18 cellular contexts compared by ENCODE assay signal in the genomic region with DNA sequence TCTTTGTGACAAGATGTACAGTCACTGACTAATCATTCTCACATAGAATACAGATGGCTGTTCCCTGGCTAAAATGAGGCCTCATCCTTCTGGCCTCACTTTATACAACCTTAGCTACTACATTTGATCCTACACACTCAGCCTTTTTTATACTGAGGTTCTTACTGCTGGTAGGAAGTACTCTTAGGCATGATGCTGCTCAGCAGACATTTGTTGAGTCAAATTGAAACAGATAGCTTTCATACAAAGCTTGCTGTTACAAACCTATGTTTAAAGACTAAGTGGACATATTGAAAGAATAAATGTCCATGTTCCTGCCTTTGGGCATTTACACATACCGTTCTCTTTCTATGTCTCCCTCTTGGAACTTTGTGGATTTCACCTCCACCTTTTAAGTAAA.
A peak's percentile ranks its signal among the peaks of the same experiment; 100 is the strongest.
DNase-seq lines count a peak whose midpoint lies in the region; ATAC-seq and TF ChIP-seq lines count a peak whose summit lies in the region.
"Had no signal": no experiment of that assay in that cellular context is flagged by ENCODE, and none has a peak within 500 bp of the region (broad histone marks: within the 10 kb centered on the region; RNA-seq: fewer than 3 reads in every experiment).

No MANE protein-coding gene starts in this region.

- H3K4me1 ChIP-seq in neural progenitor cell = peaks cover 8% of the 10 kb centered on the region
- no peaks in the 10 kb centered on the region for H3K4me1 ChIP-seq in mesendoderm (ENCODE audit: control insufficient read depth, low read depth, low read length)
- H3K4me1 ChIP-seq: foreskin keratinocyte, left lung had no signal

- H3K27me3 ChIP-seq in neural progenitor cell (no peaks in the 10 kb centered on the region), mesendoderm (ENCODE audit: insufficient read depth, low read length, poor library complexity) (no peaks in the 10 kb centered on the region)
- H3K27me3 ChIP-seq: foreskin keratinocyte, left lung had no signal

- WGBS in mesendoderm (ENCODE audit: extremely low coverage, insufficient coverage, low lambda C conversion rate) = no CpG with 5 or more reads among the region's 1 CpG

- no peak overlapping the region for H3K23ac ChIP-seq in mesendoderm (ENCODE audit: low read length)

- no peaks in the 10 kb centered on the region for H3K27me3 Mint-ChIP-seq in neural progenitor cell (ENCODE audit: insufficient read depth, low read depth)
- H3K27me3 Mint-ChIP-seq: activated CD4-positive, alpha-beta memory T cell treated with anti-CD3 and anti-CD28 coated beads for 36 hours; progenitor cell of endocrine pancreas; stimulated activated naive CD8-positive, alpha-beta T cell treated with anti-CD3 and anti-CD28 coated beads, Interleukin-15, Interleukin-2, amounts not matched to agents 100 ng/mL and 50 ng/mL, for 24 hours had no signal

- no peaks in the 10 kb centered on the region for H3K9me3 Mint-ChIP-seq in neural progenitor cell
- H3K9me3 Mint-ChIP-seq: activated CD4-positive, alpha-beta memory T cell treated with anti-CD3 and anti-CD28 coated beads for 36 hours; stimulated activated naive CD8-positive, alpha-beta T cell treated with anti-CD3 and anti-CD28 coated beads, Interleukin-15, Interleukin-2, amounts not matched to agents 100 ng/mL and 50 ng/mL, for 24 hours had no signal

- no peak overlapping the region for H2BK15ac ChIP-seq in mesendoderm (replicated peaks; ENCODE audit: low read depth)

- H3K4me3 ChIP-seq in neural progenitor cell = no peak overlapping the region
- H3K4me3 ChIP-seq in mesendoderm (ENCODE audit: low read length) = no peak overlapping the region
- H3K4me3 ChIP-seq: left lung had no signal

- H3K36me3 ChIP-seq in neural progenitor cell = no peaks in the 10 kb centered on the region
- H3K36me3 ChIP-seq in mesendoderm (ENCODE audit: control insufficient read depth, insufficient read depth, low read length) = no peaks in the 10 kb centered on the region
- H3K36me3 ChIP-seq: left lung had no signal

- no peaks in the 10 kb centered on the region for H3K9me3 ChIP-seq in neural progenitor cell (ENCODE audit: low read depth)
- H3K9me3 ChIP-seq: left lung had no signal

- no peak overlapping the region for H4K8ac ChIP-seq in mesendoderm (ENCODE audit: low read depth, low read length)

- H3K79me2 ChIP-seq in neural progenitor cell (ENCODE audit: low read depth) (no peaks in the 10 kb centered on the region), mesendoderm (ENCODE audit: control insufficient read depth, insufficient read depth, low read length) (no peaks in the 10 kb centered on the region)

- no peak overlapping the region for H3K18ac ChIP-seq in mesendoderm (ENCODE audit: low read length)

- no peaks in the 10 kb centered on the region for H3K79me1 ChIP-seq in mesendoderm (ENCODE audit: low read length)

- no peak overlapping the region for H4K5ac ChIP-seq in mesendoderm (ENCODE audit: low read length)

- no peak overlapping the region for H3K4ac ChIP-seq in mesendoderm (ENCODE audit: low read depth, low read length)

- H3K4me1 Mint-ChIP-seq in neural progenitor cell = no peaks in the 10 kb centered on the region

- H3K4me2 ChIP-seq in neural progenitor cell (no peak overlapping the region), mesendoderm (ENCODE audit: low read length) (no peak overlapping the region)

- no peak overlapping the region for H2AK5ac ChIP-seq in mesendoderm (ENCODE audit: low read length)

- H3K9ac ChIP-seq in neural progenitor cell (no peak overlapping the region), mesendoderm (ENCODE audit: low read length) (no peak overlapping the region)

- no peak overlapping the region for H3K27ac Mint-ChIP-seq in neural progenitor cell
- H3K27ac Mint-ChIP-seq: activated CD4-positive, alpha-beta memory T cell treated with anti-CD3 and anti-CD28 coated beads for 36 hours; HFFc6; progenitor cell of endocrine pancreas; stimulated activated naive CD8-positive, alpha-beta T cell treated with anti-CD3 and anti-CD28 coated beads, Interleukin-15, Interleukin-2, amounts not matched to agents 100 ng/mL and 50 ng/mL, for 24 hours had no signal

- DNase-seq in neural progenitor cell (ENCODE audit: low spot score) (no peak), mesendoderm (no peak), sciatic nerve (ENCODE audit: low spot score) (no peak)
- DNase-seq in activated naive CD4-positive, alpha-beta T cell (lab: John Stamatoyannopoulos, UW) = no peak
- DNase-seq: activated CD4-positive, alpha-beta memory T cell treated with anti-CD3 and anti-CD28 coated beads for 36 hours; amygdala; DMS153; foreskin keratinocyte; HFFc6; left lung; NCI-H187 treated with DMSO at 0.1 percent for 48 hours; NCI-H526; PC-3 had no signal

- ATAC-seq in GM18868 (IDR thresholded peaks at IDR 0.05; ENCODE audit: unreplicated experiment) (peak; percentile 97), GM21717 (IDR thresholded peaks at IDR 0.05; ENCODE audit: unreplicated experiment) (peak; percentile 81), HG03103 (IDR thresholded peaks at IDR 0.05; ENCODE audit: low read depth, unreplicated experiment) (peak; percentile 63), sciatic nerve (no peak)
- ATAC-seq: foreskin keratinocyte, left lung, PC-3 had no signal

- H2AFZ ChIP-seq in neural progenitor cell (replicated peaks) = peak overlapping the region; percentile 65

- H3K56ac ChIP-seq in mesendoderm (ENCODE audit: low read length) = no peak overlapping the region

- H4K20me1 ChIP-seq in neural progenitor cell (ENCODE audit: low read depth) = no peaks in the 10 kb centered on the region

- no peak overlapping the region for H2BK120ac ChIP-seq in mesendoderm (ENCODE audit: low read depth, low read length)

- H3K36me3 Mint-ChIP-seq in neural progenitor cell = no peaks in the 10 kb centered on the region
- H3K36me3 Mint-ChIP-seq: activated CD4-positive, alpha-beta memory T cell treated with anti-CD3 and anti-CD28 coated beads for 36 hours had no signal

- intact Hi-C loops in sciatic nerve (cut with DNase I) = no loop called here

- H3K4me3 Mint-ChIP-seq in neural progenitor cell = no peak overlapping the region
- H3K4me3 Mint-ChIP-seq: activated CD4-positive, alpha-beta memory T cell treated with anti-CD3 and anti-CD28 coated beads for 36 hours; HFFc6; stimulated activated naive CD8-positive, alpha-beta T cell treated with anti-CD3 and anti-CD28 coated beads, Interleukin-15, Interleukin-2, amounts not matched to agents 100 ng/mL and 50 ng/mL, for 24 hours had no signal

- no peak for TF ChIP-seq CTCF in neural progenitor cell (IDR thresholded peaks at IDR 0.05)

- no peaks in the 10 kb centered on the region for H3F3A ChIP-seq in neural progenitor cell (ENCODE audit: low read depth)

- H3K27ac ChIP-seq in neural progenitor cell = no peak overlapping the region
- no peak overlapping the region for H3K27ac ChIP-seq in mesendoderm (ENCODE audit: low read depth, low read length)
- H3K27ac ChIP-seq: foreskin keratinocyte, left lung had no signal

- no peak overlapping the region for H2BK5ac ChIP-seq in mesendoderm (ENCODE audit: low read length)
